ENCODE assay signal across 8 cellular contexts in genomic region chr5:1105350-1106265, GRCh38. TPM values are rescaled to one million over a fixed set of nuclear protein-coding genes. Genes with fewer than 3 reads are reported as not detected.
DNase-seq lines count a peak whose midpoint lies in the region; ATAC-seq and TF ChIP-seq lines count a peak whose summit lies in the region.

No MANE protein-coding gene starts in this region.

- peak overlapping the region; percentile 63 for H3K4me3 Mint-ChIP-seq in Caco-2 (ENCODE audit: unreplicated experiment)

- H3K9me3 ChIP-seq in Caco-2 (no peaks in the 10 kb centered on the region), suprapubic skin (no peaks in the 10 kb centered on the region)

- peaks cover 9% of the 10 kb centered on the region for H3K36me3 Mint-ChIP-seq in Caco-2 (ENCODE audit: insufficient read depth, unreplicated experiment)

- peaks cover 21% of the 10 kb centered on the region for H3K4me1 Mint-ChIP-seq in Caco-2 (ENCODE audit: low read depth, unreplicated experiment)

- TF ChIP-seq EP300 in suprapubic skin (IDR thresholded peaks at IDR 0.05) = no peak

- no peaks in the 10 kb centered on the region for H3K9me3 Mint-ChIP-seq in Caco-2 (ENCODE audit: unreplicated experiment)

- H3K27ac ChIP-seq in suprapubic skin = peak overlapping the region; percentile 12

- H3K36me3 ChIP-seq in Caco-2 (ENCODE audit: control insufficient read depth, insufficient read depth, low read length) = no peaks in the 10 kb centered on the region; the same call in 1 of the 2 replicates
- H3K36me3 ChIP-seq in suprapubic skin = no peaks in the 10 kb centered on the region

- peak; percentile 69 to 84 for DNase-seq in Caco-2
- DNase-seq in activated CD4-positive, alpha-beta T cell treated with anti-CD3 and anti-CD28 coated beads for 4 hours = peak; percentile 36 to 59
- peak; percentile 31 for DNase-seq in fibroblast of the aortic adventitia (ENCODE audit: low read depth)
- no peak for DNase-seq in suprapubic skin (ENCODE audit: low spot score in 2 of 2)
- DNase-seq in H4 (ENCODE audit: low spot score) = no peak
- DNase-seq in SHP77 treated with DMSO at 0.1 percent for 48 hours (lab: John Stamatoyannopoulos, UW) = no peak
- no peak for DNase-seq in SKM-1 treated with dmso at 0.1 percent for 144 hours (lab: John Stamatoyannopoulos, UW; ENCODE audit: unreplicated experiment)

- no TSS peak for BruUV-seq in Caco-2 (replicated peaks; lab: Mats Ljungman, UMichigan)

- no peak for TF ChIP-seq POLR2A in suprapubic skin (IDR thresholded peaks at IDR 0.05)

- no peaks in the 10 kb centered on the region for H3K27me3 ChIP-seq in Caco-2 (replicated peaks; ENCODE audit: control insufficient read depth, insufficient read depth, low read length)
- H3K27me3 ChIP-seq in suprapubic skin = no peaks in the 10 kb centered on the region

- peaks cover 47% of the 10 kb centered on the region for H3K4me1 ChIP-seq in Caco-2
- peaks cover 82% of the 10 kb centered on the region for H3K4me1 ChIP-seq in suprapubic skin

- intact Hi-C loops in Caco-2 (cut with micrococcal nuclease; ENCODE audit: unreplicated experiment) = no loop called here

- WGBS in suprapubic skin = 46% methylated on average over 16 of the region's 19 CpGs

- H3K27me3 Mint-ChIP-seq in Caco-2 (ENCODE audit: insufficient read depth, unreplicated experiment) = no peaks in the 10 kb centered on the region

- CTCF ChIA-PET in Caco-2 (lab: Charles Lee) = interaction anchor here (0.8 to 2.2 kb wide), 5 partner anchors 25 to 182 kb away, joined by 3 to 7 read pairs (median 5); no protein-coding TSS in a partner anchor

- H3K27ac Mint-ChIP-seq in Caco-2 (ENCODE audit: unreplicated experiment) = peak overlapping the region; percentile 85

- H3K4me3 ChIP-seq in Caco-2 (ENCODE audit: low read depth, low read length) (peak overlapping the region; percentile 23), fibroblast of the aortic adventitia (ENCODE audit: low read depth, low read length) (no peak overlapping the region), suprapubic skin (no peak overlapping the region)

- ATAC-seq in HG02943 (IDR thresholded peaks at IDR 0.05; ENCODE audit: low read depth, unreplicated experiment) = peak; percentile 48

- TF ChIP-seq CTCF in Caco-2 (IDR thresholded peaks at IDR 0.05; ENCODE audit: insufficient read depth in 1 of 2, low read depth in 1 of 2, low read length in 1 of 2, severe bottlenecking in 1 of 2, unreplicated experiment in 1 of 2) (no peak), fibroblast of the aortic adventitia (IDR thresholded peaks at IDR 0.05; ENCODE audit: insufficient read depth, low read length) (no peak), suprapubic skin (IDR thresholded peaks at IDR 0.05) (no peak)

- POLR2A ChIA-PET in Caco-2 (lab: Charles Lee) = interaction anchor here (0.6 to 1.0 kb wide), 3 partner anchors 30 to 835 kb away, joined by 3 to 8 read pairs (median 5); no protein-coding TSS in a partner anchor

RNA-seq across cellular contexts. Expression of gene SLC12A7, which starts 6.3 kb away (rescaled TPM):
- 41.7 and 42.0 TPM in 2 replicates for total RNA-seq in Caco-2 (2022)
- 3.4 and 9.8 TPM in 2 replicates for total RNA-seq in fibroblast of the aortic adventitia (ENCODE audit: low replicate concordance)
- 10 to 100 TPM in 3 of 4 donors, 1 to 10 TPM in 1; 8.6 to 29.0 (median 21.5) TPM for total RNA-seq in suprapubic skin
- 8.8 and 13.8 TPM in 2 replicates for total RNA-seq in H4 (2014; rRNA removed; shearing (Covaris generic))

Comparison
In these comparisons a context has a peak if more than half of its experiments do, and no peak if none do; other contexts are left out.
1. DNase-seq: peak in Caco-2 (2 of 2), activated CD4-positive, alpha-beta T cell treated with anti-CD3 and anti-CD28 coated beads for 4 hours (2 of 2) and fibroblast of the aortic adventitia (single experiment); none in suprapubic skin (0 of 2), H4 (single experiment), SHP77 treated with DMSO at 0.1 percent for 48 hours (single experiment) and SKM-1 treated with dmso at 0.1 percent for 144 hours (single experiment).